In the genomic region with DNA sequence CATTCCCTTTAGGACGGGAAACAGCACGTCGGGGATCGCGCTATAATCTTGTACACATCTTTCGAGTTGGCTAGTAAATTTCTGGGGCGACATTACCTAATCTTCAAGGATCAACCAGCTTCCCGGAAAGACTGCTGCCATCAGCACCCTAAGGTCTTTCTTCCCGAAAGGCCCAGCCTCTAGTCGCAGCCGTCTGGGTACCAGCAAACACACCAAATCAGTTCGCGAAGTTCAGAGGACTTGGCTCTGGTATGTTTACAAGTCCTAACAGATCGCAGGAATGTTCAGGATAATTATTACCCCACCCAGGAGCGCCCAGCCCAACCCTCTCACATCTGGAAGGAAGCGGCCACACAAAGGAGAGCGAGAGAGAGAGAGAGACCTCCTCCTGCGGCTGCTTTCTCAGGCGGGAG, we compare ENCODE assay signal across 10 cellular contexts.
DNase-seq lines count a peak whose midpoint lies in the region; ATAC-seq and FAIRE-seq lines count a peak whose summit lies in the region.
"Had no signal": no experiment of that assay in that cellular context is flagged by ENCODE, and none has a peak within 500 bp of the region (broad histone marks: within the 10 kb centered on the region; RNA-seq: fewer than 3 reads in every experiment).

No MANE protein-coding gene starts in this region.

- WGBS in esophagus, 2 donors: 13 to 16% methylated on average over 19 of the region's 19 CpGs
- WGBS in mesenchymal stem cell: 35% methylated on average over 19 of the region's 19 CpGs

- H3K4ac ChIP-seq in mesenchymal stem cell (ENCODE audit: low read depth in 1 of 2, low read length in 2 of 2): no peak overlapping the region

- no peak overlapping the region for H3K9ac ChIP-seq in mesenchymal stem cell (ENCODE audit: low read length)

- peak overlapping the region; percentile 15 to 72 for H3K27ac ChIP-seq in esophagus (ENCODE audit: low read depth in 2 of 2, low read length in 1 of 2)
- no peak overlapping the region for H3K27ac ChIP-seq in mesenchymal stem cell (ENCODE audit: low read length, poor library complexity, severe bottlenecking)
- H3K27ac ChIP-seq: ovary had no signal

- H4K8ac ChIP-seq in mesenchymal stem cell (ENCODE audit: low read length): no peak overlapping the region

- H3K4me1 ChIP-seq in esophagus (ENCODE audit: control insufficient read depth in 2 of 2, insufficient read depth in 2 of 2, low read length in 1 of 2): peaks cover 6 to 8% of the 10 kb centered on the region in 2 donors
- peaks cover 16% of the 10 kb centered on the region for H3K4me1 ChIP-seq in mesenchymal stem cell (ENCODE audit: control insufficient read depth, insufficient read depth, low read depth, low read length)

- no peak overlapping the region for H3K18ac ChIP-seq in mesenchymal stem cell (ENCODE audit: low read depth in 1 of 2, low read length in 2 of 2)

- peak overlapping the region; percentile 65 for H3K4me2 ChIP-seq in mesenchymal stem cell (ENCODE audit: low read length, poor library complexity, severe bottlenecking)

- no peak overlapping the region for H3K14ac ChIP-seq in mesenchymal stem cell (ENCODE audit: low read length in 2 of 2)

- H2BK5ac ChIP-seq in mesenchymal stem cell (ENCODE audit: low read depth, low read length, poor library complexity, severe bottlenecking): peak overlapping the region; percentile 37

- H3K36me3 ChIP-seq in esophagus (ENCODE audit: control insufficient read depth in 2 of 2, insufficient read depth in 2 of 2, low read length in 1 of 2): no peaks in the 10 kb centered on the region
- no peaks in the 10 kb centered on the region for H3K36me3 ChIP-seq in mesenchymal stem cell (ENCODE audit: control insufficient read depth in 1 of 2, insufficient read depth in 2 of 2, low read depth in 1 of 2, low read length in 2 of 2)
- H3K36me3 ChIP-seq: ovary had no signal

- no peak overlapping the region for H3K23ac ChIP-seq in mesenchymal stem cell (ENCODE audit: low read length in 2 of 2)

- no peak for FAIRE-seq in urothelium cell line (lab: Jason Lieb, UNC)

- H3K27me3 ChIP-seq in esophagus (ENCODE audit: control insufficient read depth in 1 of 2, insufficient read depth in 2 of 2, low read length in 2 of 2): peaks cover 0 to 2% of the 10 kb centered on the region in 2 donors
- peaks cover 57 to 66% of the 10 kb centered on the region in 2 experiments for H3K27me3 ChIP-seq in mesenchymal stem cell (ENCODE audit: control insufficient read depth in 1 of 2, insufficient read depth in 1 of 2, low read length in 2 of 2)
- H3K27me3 ChIP-seq: ovary had no signal

- H3K79me1 ChIP-seq in mesenchymal stem cell (replicated peaks; ENCODE audit: low read length, poor library complexity, severe bottlenecking): no peaks in the 10 kb centered on the region

- H2BK15ac ChIP-seq in mesenchymal stem cell (ENCODE audit: low read depth, poor library complexity, severe bottlenecking): no peak overlapping the region

- no peak overlapping the region for H2BK120ac ChIP-seq in mesenchymal stem cell (ENCODE audit: low read depth, low read length)

- peak; percentile 18 for DNase-seq in SKM-1 treated with dmso at 0.1 percent for 144 hours (lab: John Stamatoyannopoulos, UW; ENCODE audit: unreplicated experiment)
- DNase-seq in SKM-1 (lab: John Stamatoyannopoulos, UW; ENCODE audit: unreplicated experiment): no peak
- DNase-seq in mesenchymal stem cell: no peak
- peak; percentile 20 for DNase-seq in urothelium cell line (ENCODE audit: low spot score)
- no peak for DNase-seq in SHP77 treated with DMSO at 0.1 percent for 48 hours (lab: John Stamatoyannopoulos, UW)
- DNase-seq: ACHN had no signal

- no peak overlapping the region for H2BK12ac ChIP-seq in mesenchymal stem cell (ENCODE audit: low read length in 2 of 2)

- H4K91ac ChIP-seq in mesenchymal stem cell (ENCODE audit: low read length): no peak overlapping the region

- H3K4me3 ChIP-seq in esophagus (ENCODE audit: low read depth in 1 of 2, low read length in 2 of 2) (peak overlapping the region; percentile 17 to 55), mesenchymal stem cell (ENCODE audit: insufficient read depth in 1 of 2, low read depth in 1 of 2, low read length in 2 of 2) (no peak overlapping the region)

- no peak overlapping the region for H2AFZ ChIP-seq in mesenchymal stem cell (ENCODE audit: low read depth, low read length)

- no peak overlapping the region for H2AK5ac ChIP-seq in mesenchymal stem cell (ENCODE audit: low read length, severe bottlenecking)

- H3K9me3 ChIP-seq in esophagus (ENCODE audit: control insufficient read depth in 2 of 2, insufficient read depth in 1 of 2, low read depth in 1 of 2, low read length in 1 of 2) (no peaks in the 10 kb centered on the region), mesenchymal stem cell (ENCODE audit: control insufficient read depth, low read length) (no peaks in the 10 kb centered on the region)
- H3K9me3 ChIP-seq: ovary had no signal

- ATAC-seq in HG03439 (IDR thresholded peaks at IDR 0.05; ENCODE audit: unreplicated experiment) (no peak), GM18519 (IDR thresholded peaks at IDR 0.05; ENCODE audit: low FRiP score, unreplicated experiment) (no peak)

Comparison
In these comparisons a context has a peak if more than half of its experiments do, and no peak if none do; other contexts are left out.
1. DNase-seq: peak in SKM-1 treated with dmso at 0.1 percent for 144 hours (single experiment) and urothelium cell line (single experiment); none in SKM-1 (single experiment), mesenchymal stem cell (single experiment) and SHP77 treated with DMSO at 0.1 percent for 48 hours (single experiment).
2. H3K4me3 ChIP-seq: peak in esophagus (2 of 2); none in mesenchymal stem cell (0 of 2).